Comparison of ENCODE assay signal across 9 cellular contexts in the genomic region with DNA sequence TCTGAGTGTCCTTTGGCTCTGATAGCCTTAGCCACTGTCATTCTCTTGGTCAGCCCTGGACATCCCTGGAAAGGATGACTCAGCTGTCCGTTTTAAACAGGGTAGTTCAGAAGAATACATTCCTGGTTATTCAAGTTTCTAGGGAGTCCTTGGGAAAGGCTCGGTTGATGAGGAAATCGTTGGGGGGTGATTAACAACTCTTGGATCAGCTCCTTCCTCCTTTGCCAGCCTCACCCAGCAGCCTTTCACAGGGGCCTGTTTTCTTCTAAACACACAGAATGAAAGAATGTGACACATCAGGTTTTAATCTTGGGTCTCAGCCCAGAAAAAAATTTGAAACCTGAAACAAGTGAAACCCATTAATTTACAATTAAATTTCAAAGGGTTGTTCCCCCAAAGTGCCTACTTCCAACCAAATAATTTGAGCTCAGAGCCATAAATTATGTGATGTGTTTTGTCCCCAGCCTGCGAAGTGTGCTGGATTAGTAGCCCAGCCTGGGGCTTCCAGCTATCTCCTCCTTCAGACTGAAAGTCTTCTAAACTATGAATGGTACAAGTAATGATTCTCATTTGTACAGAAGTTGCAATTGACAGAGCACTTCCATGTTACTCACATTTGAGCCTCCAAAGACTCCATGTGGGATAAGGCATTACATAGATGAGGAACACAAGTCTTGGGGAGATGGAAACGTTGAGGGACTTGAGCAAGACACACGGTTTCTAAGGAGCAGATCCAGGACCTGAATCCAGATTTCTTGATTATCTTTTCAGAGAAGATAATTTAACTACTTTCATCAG. TPM values are rescaled to one million over a fixed set of nuclear protein-coding genes. Genes with fewer than 3 reads are reported as not detected.
DNase-seq lines count a peak whose midpoint lies in the region; ATAC-seq and TF ChIP-seq lines count a peak whose summit lies in the region.
"Had no signal": no experiment of that assay in that cellular context is flagged by ENCODE, and none has a peak within 500 bp of the region (broad histone marks: within the 10 kb centered on the region; RNA-seq: fewer than 3 reads in every experiment).

No MANE protein-coding gene starts in this region.

- H3K27ac Mint-ChIP-seq in Calu3 (ENCODE audit: unreplicated experiment), result peak overlapping the region; percentile 16

- H3K4me1 ChIP-seq in PC-9 (replicated peaks; ENCODE audit: insufficient read depth) (peaks cover 53% of the 10 kb centered on the region), fibroblast of lung (ENCODE audit: control insufficient read depth, extremely low read depth, insufficient read depth, low read length) (peaks cover 3% of the 10 kb centered on the region)

- H3K4me1 Mint-ChIP-seq in Calu3 (ENCODE audit: low read depth, unreplicated experiment), result peaks cover 40% of the 10 kb centered on the region

- CTCF ChIA-PET in Calu3 (lab: Charles Lee), result interaction anchor here (0.6 to 1.9 kb wide), 6 partner anchors 9 to 476 kb away, joined by 3 to 7 read pairs (median 4); a partner anchor contains a TSS
- CTCF ChIA-PET in PC-9 (lab: Charles Lee), result interaction anchor here (0.7 to 1.8 kb wide), 4 partner anchors 9 to 974 kb away, joined by 3 to 6 read pairs (median 4); a partner anchor contains a TSS

- no peaks in the 10 kb centered on the region for H3K36me3 Mint-ChIP-seq in Calu3 (ENCODE audit: insufficient read depth, unreplicated experiment)

- H3K27me3 ChIP-seq in PC-9 (ENCODE audit: insufficient read depth, low read depth) (no peaks in the 10 kb centered on the region), fibroblast of lung (ENCODE audit: control insufficient read depth, insufficient read depth, low read length) (peaks cover 4% of the 10 kb centered on the region)

- H3K27me3 Mint-ChIP-seq in Calu3 (ENCODE audit: unreplicated experiment), result no peaks in the 10 kb centered on the region

- no TSS peak for BruUV-seq in Calu3 (replicated peaks; lab: Mats Ljungman, UMichigan)
- BruUV-seq in PC-9 (replicated peaks; lab: Mats Ljungman, UMichigan), result TSS peak; percentile 95

- POLR2A ChIA-PET in PC-9 (lab: Charles Lee; ENCODE audit: unreplicated experiment), result interaction anchor here (0.5 to 1.8 kb wide), 8 partner anchors 9 to 698 kb away, joined by 4 to 11 read pairs (median 6); a partner anchor contains a TSS

- ATAC-seq in GM19455 (IDR thresholded peaks at IDR 0.05; ENCODE audit: unreplicated experiment), result no peak

- H3K4me3 Mint-ChIP-seq in Calu3 (ENCODE audit: low read depth, unreplicated experiment), result no peak overlapping the region

- no peaks in the 10 kb centered on the region for H3K9me2 ChIP-seq in PC-9 (ENCODE audit: insufficient read depth)

- peak overlapping the region; percentile 83 for H3K4me2 ChIP-seq in PC-9
- no peak overlapping the region for H3K4me2 ChIP-seq in fibroblast of lung (ENCODE audit: extremely low read depth, insufficient read depth, low read length)

- peaks cover 33% of the 10 kb centered on the region for H3F3A ChIP-seq in PC-9 (ENCODE audit: insufficient read depth, low read depth)

- H4K20me1 ChIP-seq in PC-9 (ENCODE audit: insufficient read depth), result no peaks in the 10 kb centered on the region
- H4K20me1 ChIP-seq in fibroblast of lung (ENCODE audit: control insufficient read depth, extremely low read depth, insufficient read depth, low read length), result no peaks in the 10 kb centered on the region

- DNase-seq in Calu3 (peak; percentile 70), PC-9 (peak; percentile 86 to 100), fibroblast of lung (ENCODE audit: low read depth in 2 of 2) (peak; percentile 60 to 95), pons (ENCODE audit: low spot score) (peak; percentile 30), NCI-H774 (lab: John Stamatoyannopoulos, UW) (no peak), SHP77 (lab: John Stamatoyannopoulos, UW) (no peak), GOT3 (lab: John Stamatoyannopoulos, UW) (no peak)
- DNase-seq: DMS153 had no signal

- H3K4me3 ChIP-seq in PC-9, result peak overlapping the region; percentile 41
- no peak overlapping the region for H3K4me3 ChIP-seq in fibroblast of lung (replicated peaks in 1 of 4; ENCODE audit: control extremely low read depth in 1 of 4, insufficient read depth in 1 of 4, low read depth in 3 of 4, low read length in 4 of 4)

- H2AFZ ChIP-seq in PC-9 (no peak overlapping the region), fibroblast of lung (ENCODE audit: low read length) (no peak overlapping the region)

- intact Hi-C loops in Calu3 (cut with micrococcal nuclease; ENCODE audit: unreplicated experiment), result loop anchor here (2.0 to 10.0 kb wide), 3 partner anchors 37 to 162 kb away; a partner anchor contains a TSS
- intact Hi-C loops in PC-9 (cut with micrococcal nuclease; ENCODE audit: unreplicated experiment), result loop anchor here (1.0 to 10.0 kb wide), 8 partner anchors 9 to 725 kb away; a partner anchor contains a TSS

- no peaks in the 10 kb centered on the region for H3K36me3 ChIP-seq in PC-9 (ENCODE audit: low read depth)
- H3K36me3 ChIP-seq in fibroblast of lung (ENCODE audit: control insufficient read depth, insufficient read depth, low read length), result no peaks in the 10 kb centered on the region

- no peak for TF ChIP-seq CTCF in Calu3 (IDR thresholded peaks at IDR 0.05; ENCODE audit: unreplicated experiment)
- 0 out of 2 replicates have a peak, but pooled peaks have one; percentile 27 for TF ChIP-seq CTCF in PC-9 (conservative IDR thresholded peaks at IDR 0.05)
- no peak for TF ChIP-seq CTCF in fibroblast of lung (conservative IDR thresholded peaks at IDR 0.05 in 1 of 2, IDR thresholded peaks at IDR 0.05 in 1 of 2; ENCODE audit: low read depth in 1 of 2, low read length in 2 of 2)

- H3K9ac ChIP-seq in fibroblast of lung (ENCODE audit: insufficient read depth, low read length), result no peak overlapping the region

- H3K27ac ChIP-seq in PC-9 (peak overlapping the region; percentile 100), fibroblast of lung (ENCODE audit: insufficient read depth, low read length) (no peak overlapping the region)

- H3K79me2 ChIP-seq in PC-9 (ENCODE audit: low read depth), result no peaks in the 10 kb centered on the region
- no peaks in the 10 kb centered on the region for H3K79me2 ChIP-seq in fibroblast of lung (ENCODE audit: control insufficient read depth, insufficient read depth, low read length)

- no peaks in the 10 kb centered on the region for H3K9me3 Mint-ChIP-seq in Calu3 (ENCODE audit: low read depth, unreplicated experiment)

- H3K9me3 ChIP-seq in PC-9 (ENCODE audit: insufficient read depth, low read depth) (no peaks in the 10 kb centered on the region), fibroblast of lung (ENCODE audit: control insufficient read depth, insufficient read depth, low read depth, low read length) (no peaks in the 10 kb centered on the region)

RNA-seq across cellular contexts. Expression of a gene that starts 19.3 kb away (rescaled TPM):
- total RNA-seq in Calu3 (2022), result not detected in 2 replicates
- total RNA-seq in PC-9 (2021), result not detected in 2 replicates
- not detected in 2 replicates for total RNA-seq in fibroblast of lung
- not detected in 2 replicates for polyA plus RNA-seq in fibroblast of lung
- polyA plus RNA-seq in fibroblast of lung (2012), result not detected in 2 replicates
- not detected in 2 replicates for polyA minus RNA-seq in fibroblast of lung (ENCODE audit: low replicate concordance)

RNA-seq across cellular contexts. Expression of a gene that starts 37.1 kb away (rescaled TPM):
- total RNA-seq in Calu3 (2022) (22.4 and 26.8 TPM in 2 replicates), PC-9 (2021) (31.5 and 35.5 TPM in 2 replicates), fibroblast of lung (10.0 and 11.1 TPM in 2 replicates)
- 11.0 and 16.1 TPM in 2 replicates for polyA plus RNA-seq in fibroblast of lung
- 6.1 and 6.6 TPM in 2 replicates for polyA plus RNA-seq in fibroblast of lung (2012)
- polyA minus RNA-seq in fibroblast of lung (ENCODE audit: low replicate concordance), result 1.1 and 1.9 TPM in 2 replicates

Comparison
In these comparisons a context has a peak if more than half of its experiments do, and no peak if none do; other contexts are left out.
1. DNase-seq: peak in Calu3 (single experiment), PC-9 (2 of 2), fibroblast of lung (2 of 2) and pons (single experiment); none in NCI-H774 (single experiment), SHP77 (0 of 2) and GOT3 (single experiment).